Comparison of ENCODE assay signal across 25 cellular contexts in the genomic region with DNA sequence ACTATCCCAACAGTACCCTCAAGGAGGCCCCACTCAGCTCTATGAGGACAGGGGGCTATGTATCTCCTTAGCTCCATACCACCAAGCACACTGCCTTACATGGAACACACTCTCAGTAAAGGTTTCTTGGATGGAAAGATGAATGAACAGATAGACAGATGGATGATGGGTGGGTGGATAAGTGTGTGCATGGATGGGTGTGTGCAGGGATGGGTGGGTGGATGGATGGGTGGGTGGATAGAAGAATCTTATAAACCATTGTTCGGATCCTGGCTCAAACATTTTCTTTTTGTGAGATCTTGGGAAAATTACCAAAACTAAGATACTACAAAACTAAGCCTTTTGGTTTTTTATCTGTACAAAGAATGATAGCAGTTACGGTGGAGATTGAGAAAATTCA.
DNase-seq lines count a peak whose midpoint lies in the region; ATAC-seq, FAIRE-seq and TF ChIP-seq lines count a peak whose summit lies in the region.
"Had no signal": no experiment of that assay in that cellular context is flagged by ENCODE, and none has a peak within 500 bp of the region (broad histone marks: within the 10 kb centered on the region; RNA-seq: fewer than 3 reads in every experiment).

No MANE protein-coding gene starts in this region.

- H3K4me3 ChIP-seq in HEK293 (ENCODE audit: low read depth, low read length) (no peak overlapping the region), astrocyte (ENCODE audit: insufficient read depth, low read depth, low read length) (no peak overlapping the region)
- H3K4me3 ChIP-seq: A549; BLaER1 treated with 17β-estradiol and CSF1 and Interleukin-3, amounts not matched to agents 10 nM and 100 nM; GM23338; SJSA1 had no signal

- H3K27ac Mint-ChIP-seq in astrocyte (ENCODE audit: unreplicated experiment) (peak overlapping the region; percentile 77), mesothelial cell of epicardium (peak overlapping the region; percentile 70)
- H3K27ac Mint-ChIP-seq in stimulated activated effector memory CD8-positive, alpha-beta T cell treated with anti-CD3 and anti-CD28 coated beads, Interleukin-12 subunit alpha, Interleukin-12 subunit beta, amount 100 ng/mL, for 72 hours = no peak overlapping the region
- H3K27ac Mint-ChIP-seq: CD4-positive, alpha-beta T cell; GM23338; H9; HFFc6; IgD-negative memory B cell had no signal

- DNase-seq in astrocyte (ENCODE audit: low read depth) = no peak
- DNase-seq in mesothelial cell of epicardium (ENCODE audit: low spot score in 2 of 2, unreplicated experiment in 2 of 2) = no peak
- no peak for DNase-seq in stimulated activated effector memory CD8-positive, alpha-beta T cell treated with anti-CD3 and anti-CD28 coated beads, Interleukin-12 subunit alpha, Interleukin-12 subunit beta, amount 100 ng/mL, for 72 hours (ENCODE audit: low spot score in 2 of 2)
- no peak for DNase-seq in dermis blood vessel endothelial cell
- DNase-seq in NAMALWA (ENCODE audit: low spot score) = no peak
- DNase-seq: AML-193; CD4-positive, alpha-beta T cell; H9; HFFc6; NCI-H1105; NCI-H1436 treated with DMSO at 0.1 percent for 48 hours; NCI-H187 treated with DMSO at 0.1 percent for 48 hours; NCI-H2171 treated with DMSO at 0.1 percent for 48 hours; NCI-H524; NCI-H774 had no signal

- H3K27me3 ChIP-seq in astrocyte (ENCODE audit: insufficient read depth, low read length) = no peaks in the 10 kb centered on the region
- H3K27me3 ChIP-seq: BLaER1 treated with 17β-estradiol and CSF1 and Interleukin-3, amounts not matched to agents 10 nM and 100 nM; SJSA1 had no signal

- no peak overlapping the region for H3K4me2 ChIP-seq in astrocyte (ENCODE audit: low read length)
- H3K4me2 ChIP-seq: A549; BLaER1 treated with 17β-estradiol and CSF1 and Interleukin-3, amounts not matched to agents 10 nM and 100 nM; GM23338; KMS-11 had no signal

- no peaks in the 10 kb centered on the region for H3K27me3 Mint-ChIP-seq in astrocyte (ENCODE audit: low read depth, unreplicated experiment)
- H3K27me3 Mint-ChIP-seq in mesothelial cell of epicardium (ENCODE audit: low read depth) = no peaks in the 10 kb centered on the region

- peak; percentile 16 for ATAC-seq in stimulated activated effector memory CD8-positive, alpha-beta T cell treated with anti-CD3 and anti-CD28 coated beads, Interleukin-12 subunit alpha, Interleukin-12 subunit beta, amount 100 ng/mL, for 72 hours
- ATAC-seq in GM21381 (IDR thresholded peaks at IDR 0.05; ENCODE audit: unreplicated experiment) (no peak), HG02588 (IDR thresholded peaks at IDR 0.05; ENCODE audit: unreplicated experiment) (no peak)

- no peaks in the 10 kb centered on the region for H4K20me1 ChIP-seq in astrocyte (ENCODE audit: insufficient read depth, low read length)
- H4K20me1 ChIP-seq: BLaER1 treated with 17β-estradiol and CSF1 and Interleukin-3, amounts not matched to agents 10 nM and 100 nM had no signal

- H3K9me3 ChIP-seq in HEK293 (ENCODE audit: control insufficient read depth, insufficient read depth, low read depth, low read length) (no peaks in the 10 kb centered on the region), astrocyte (ENCODE audit: insufficient read depth, low read depth, low read length) (no peaks in the 10 kb centered on the region)
- H3K9me3 ChIP-seq: A549, SJSA1 had no signal

- H2AFZ ChIP-seq in astrocyte (ENCODE audit: low read depth, low read length) = peak overlapping the region; percentile 15

- POLR2A ChIA-PET in HEK293 (lab: Yijun Ruan, JAX) = no interaction called here

- no peaks in the 10 kb centered on the region for H3K79me2 ChIP-seq in astrocyte (ENCODE audit: insufficient read depth, low read length)

- H3K27ac ChIP-seq in HEK293 (ENCODE audit: extremely low read depth, low read depth, low read length) = no peak overlapping the region
- H3K27ac ChIP-seq in astrocyte (ENCODE audit: low read depth, low read length) = no peak overlapping the region
- H3K27ac ChIP-seq: A549; BLaER1 treated with 17β-estradiol and CSF1 and Interleukin-3, amounts not matched to agents 10 nM and 100 nM; KMS-11; SJSA1 had no signal

- H3K9me3 Mint-ChIP-seq in astrocyte (ENCODE audit: unreplicated experiment) (peaks cover 17% of the 10 kb centered on the region), mesothelial cell of epicardium (peaks cover 12% of the 10 kb centered on the region)
- H3K9me3 Mint-ChIP-seq in stimulated activated effector memory CD8-positive, alpha-beta T cell treated with anti-CD3 and anti-CD28 coated beads, Interleukin-12 subunit alpha, Interleukin-12 subunit beta, amount 100 ng/mL, for 72 hours = peaks cover 5% of the 10 kb centered on the region
- H3K9me3 Mint-ChIP-seq: CD4-positive, alpha-beta T cell had no signal

- H3K4me1 Mint-ChIP-seq in astrocyte (ENCODE audit: low read depth, unreplicated experiment) (peaks cover 31% of the 10 kb centered on the region), mesothelial cell of epicardium (peaks cover 61% of the 10 kb centered on the region)
- no peaks in the 10 kb centered on the region for H3K4me1 Mint-ChIP-seq in stimulated activated effector memory CD8-positive, alpha-beta T cell treated with anti-CD3 and anti-CD28 coated beads, Interleukin-12 subunit alpha, Interleukin-12 subunit beta, amount 100 ng/mL, for 72 hours
- H3K4me1 Mint-ChIP-seq: IgD-negative memory B cell had no signal

- TF ChIP-seq CTCF in HEK293 (tag by site-specific recombination; IDR thresholded peaks at IDR 0.05) = no peak
- TF ChIP-seq CTCF in astrocyte (IDR thresholded peaks at IDR 0.05; ENCODE audit: insufficient read depth, low read depth, low read length) = no peak
- TF ChIP-seq CTCF in mesothelial cell of epicardium (IDR thresholded peaks at IDR 0.05; ENCODE audit: unreplicated experiment) = no peak

- H3K36me3 ChIP-seq in HEK293 (ENCODE audit: control insufficient read depth in 2 of 2, insufficient read depth in 1 of 2, low read length in 2 of 2) = no peaks in the 10 kb centered on the region
- H3K36me3 ChIP-seq in astrocyte (ENCODE audit: insufficient read depth, low read length) = no peaks in the 10 kb centered on the region
- H3K36me3 ChIP-seq: BLaER1 treated with 17β-estradiol and CSF1 and Interleukin-3, amounts not matched to agents 10 nM and 100 nM; SJSA1 had no signal

- H3K4me1 ChIP-seq in HEK293 (ENCODE audit: control insufficient read depth, insufficient read depth, low read length) = peaks cover 3% of the 10 kb centered on the region
- peaks cover 19% of the 10 kb centered on the region for H3K4me1 ChIP-seq in astrocyte (ENCODE audit: insufficient read depth, low read length)
- H3K4me1 ChIP-seq: BLaER1 treated with 17β-estradiol and CSF1 and Interleukin-3, amounts not matched to agents 10 nM and 100 nM; SJSA1 had no signal

- H3K36me3 Mint-ChIP-seq in astrocyte (ENCODE audit: low read depth, unreplicated experiment) = peaks cover 5% of the 10 kb centered on the region
- peaks cover 10% of the 10 kb centered on the region for H3K36me3 Mint-ChIP-seq in mesothelial cell of epicardium
- H3K36me3 Mint-ChIP-seq in stimulated activated effector memory CD8-positive, alpha-beta T cell treated with anti-CD3 and anti-CD28 coated beads, Interleukin-12 subunit alpha, Interleukin-12 subunit beta, amount 100 ng/mL, for 72 hours = no peaks in the 10 kb centered on the region

- no peak overlapping the region for H3K4me3 Mint-ChIP-seq in astrocyte (ENCODE audit: unreplicated experiment)
- no peak overlapping the region for H3K4me3 Mint-ChIP-seq in mesothelial cell of epicardium
- no peak overlapping the region for H3K4me3 Mint-ChIP-seq in stimulated activated effector memory CD8-positive, alpha-beta T cell treated with anti-CD3 and anti-CD28 coated beads, Interleukin-12 subunit alpha, Interleukin-12 subunit beta, amount 100 ng/mL, for 72 hours
- H3K4me3 Mint-ChIP-seq: CD4-positive, alpha-beta T cell; GM23338; H9; HFFc6; IgD-negative memory B cell had no signal

- no peak for FAIRE-seq in astrocyte (lab: Jason Lieb, UNC)
- FAIRE-seq: A549, D721Med had no signal

- CTCF ChIA-PET in HEK293 (lab: Yijun Ruan, JAX) = interaction anchor here (0.7 to 2.3 kb wide), 4 partner anchors 8 to 882 kb away, joined by 3 to 7 read pairs (median 4); no protein-coding TSS in a partner anchor

- no peak overlapping the region for H3K9ac ChIP-seq in astrocyte (ENCODE audit: low read length)
- H3K9ac ChIP-seq: BLaER1 treated with 17β-estradiol and CSF1 and Interleukin-3, amounts not matched to agents 10 nM and 100 nM; KMS-11 had no signal

TF ChIP-seq in HEK293, 187 proteins besides CTCF, POLR2A, EP300 and RAD21:
- peak; percentile 60 for TF ChIP-seq EGR2 (tag by site-specific recombination; IDR thresholded peaks at IDR 0.05; ENCODE audit: low read depth)
- TF ChIP-seq ZNF239 (tag by site-specific recombination; IDR thresholded peaks at IDR 0.05) = no peak
TF ChIP-seq in HEK293: peak in this region for 1.
